In genomic region chr1:5856246-5856815, GRCh38 we compare ENCODE assay signal across 23 cellular contexts.
DNase-seq lines count a peak whose midpoint lies in the region; ATAC-seq and TF ChIP-seq lines count a peak whose summit lies in the region.
"Had no signal": no experiment of that assay in that cellular context is flagged by ENCODE, and none has a peak within 500 bp of the region (broad histone marks: within the 10 kb centered on the region; RNA-seq: fewer than 3 reads in every experiment).

No MANE protein-coding gene starts in this region.

- no peak overlapping the region for H3K56ac ChIP-seq in H9 (ENCODE audit: insufficient read length, low read depth, low read length)

- H3K14ac ChIP-seq in H9 (ENCODE audit: insufficient read depth, low read length) = no peak overlapping the region

- no peak overlapping the region for H2BK15ac ChIP-seq in H9 (ENCODE audit: low read depth, low read length)

- H3K4me3 ChIP-seq in endodermal cell (ENCODE audit: low read length) (no peak overlapping the region), mesodermal cell (ENCODE audit: extremely low read depth, insufficient read depth, low read length, poor library complexity, severe bottlenecking) (no peak overlapping the region)
- H3K4me3 ChIP-seq: dorsolateral prefrontal cortex, esophagus muscularis mucosa, spleen, vagina had no signal

- H3K27ac ChIP-seq in H9 (ENCODE audit: insufficient read length, low read depth, low read length) (no peak overlapping the region), endodermal cell (ENCODE audit: low read depth, low read length) (no peak overlapping the region), mesodermal cell (ENCODE audit: low read depth, low read length, severe bottlenecking) (peak overlapping the region; percentile 10)
- H3K27ac ChIP-seq: dorsolateral prefrontal cortex, esophagus muscularis mucosa, spleen, vagina, WERI-Rb-1 had no signal

- H3T11ph ChIP-seq in H9 (ENCODE audit: low read length) = no peak overlapping the region

- peaks cover 4 to 9% (median 7%) of the 10 kb centered on the region in 3 experiments; a peak in 6 of 7 replicates for H3K36me3 Mint-ChIP-seq in H9 (ENCODE audit: insufficient read depth in 1 of 3, low read depth in 3 of 3)
- H3K36me3 Mint-ChIP-seq in endodermal cell (ENCODE audit: low read depth) = peaks cover 2% of the 10 kb centered on the region
- H3K36me3 Mint-ChIP-seq: activated naive CD4-positive, alpha-beta T cell treated with anti-CD3 and anti-CD28 coated beads, Interleukin-2, amount 10 ng/mL, durations not matched to agents 7 days and 5 days had no signal

- ATAC-seq in GM18502 (IDR thresholded peaks at IDR 0.05; ENCODE audit: poor library complexity, unreplicated experiment) = no peak

- H4K20me1 ChIP-seq in H9 (ENCODE audit: control insufficient read depth, insufficient read depth, insufficient read length) = no peaks in the 10 kb centered on the region

- DNase-seq in H9 (peak; percentile 44), SW480 (ENCODE audit: low spot score) (peak; percentile 63), endodermal cell (peak; percentile 79), EL (no peak), GDM1 (lab: John Stamatoyannopoulos, UW) (no peak)
- no peak for DNase-seq in activated effector memory CD4-positive, alpha-beta T cell treated with Interleukin-2 at 50 U/mL for 16 hours
- DNase-seq: activated CD4-positive, alpha-beta T cell treated with anti-CD3 and anti-CD28 coated beads, Interleukin-2, amount 50 U/mL, for 48 hours; activated naive CD4-positive, alpha-beta T cell treated with anti-CD3 and anti-CD28 coated beads, Interleukin-2, amount 10 ng/mL, durations not matched to agents 7 days and 5 days; activated T-cell treated with anti-CD3 and anti-CD28 coated beads, Interleukin-2, amount 50 U/mL, for 24 hours; dorsolateral prefrontal cortex; glutamatergic neuron; NCI-H1048; NCI-H2081 treated with DMSO at 0.1 percent for 48 hours; NCI-H524; SIG-M5; spleen; substantia nigra; WERI-Rb-1 had no signal

- no peak overlapping the region for H2BK20ac ChIP-seq in H9 (ENCODE audit: low read depth, low read length, poor library complexity, severe bottlenecking)

- H3K9me3 Mint-ChIP-seq in H9 (peaks cover 0 to 9% of the 10 kb centered on the region in 2 experiments; a peak in 2 of 5 replicates), endodermal cell (peaks cover 2% of the 10 kb centered on the region)
- H3K9me3 Mint-ChIP-seq: activated naive CD4-positive, alpha-beta T cell treated with anti-CD3 and anti-CD28 coated beads, Interleukin-2, amount 10 ng/mL, durations not matched to agents 7 days and 5 days; activated T-cell treated with anti-CD3 and anti-CD28 coated beads, Interleukin-2, amount 50 U/mL, for 24 hours; T-helper 1 cell treated with Interleukin-12 subunit alpha and Interleukin-12 subunit beta and Interleukin-4 antibody, amounts not matched to agents 30 μg/mL and 1 μg/mL, for 36 hours had no signal

- H3K4ac ChIP-seq in H9 (ENCODE audit: low read depth, low read length) = no peak overlapping the region

- H2BK120ac ChIP-seq in H9 (ENCODE audit: low read depth, low read length, poor library complexity, severe bottlenecking) = no peak overlapping the region

- H3K79me2 ChIP-seq in H9 (ENCODE audit: insufficient read depth, low read length) = no peaks in the 10 kb centered on the region

- H3K4me2 ChIP-seq in H9 (ENCODE audit: insufficient read depth, insufficient read length, low read length) = no peak overlapping the region

- WGBS in H9 (ENCODE audit: extremely low coverage, insufficient read length, low lambda C conversion rate) = no CpG with 5 or more reads among the region's 16 CpGs
- WGBS in endodermal cell (ENCODE audit: insufficient coverage in 1 of 2, insufficient read length in 1 of 2), 2 experiments = 88 to 91% methylated on average over 12 to 16 of the region's 16 CpGs
- 82 to 83% methylated on average over 10 to 15 of the region's 16 CpGs for WGBS in mesodermal cell (ENCODE audit: insufficient coverage in 2 of 2), 2 experiments

- H3K4me3 Mint-ChIP-seq in H9 = no peak overlapping the region
- no peak overlapping the region for H3K4me3 Mint-ChIP-seq in endodermal cell
- H3K4me3 Mint-ChIP-seq: activated naive CD4-positive, alpha-beta T cell treated with anti-CD3 and anti-CD28 coated beads, Interleukin-2, amount 10 ng/mL, durations not matched to agents 7 days and 5 days; activated T-cell treated with anti-CD3 and anti-CD28 coated beads, Interleukin-2, amount 50 U/mL, for 24 hours; T-helper 1 cell treated with Interleukin-12 subunit alpha and Interleukin-12 subunit beta and Interleukin-4 antibody, amounts not matched to agents 30 μg/mL and 1 μg/mL, for 36 hours had no signal

- no peaks in the 10 kb centered on the region for H3K23me2 ChIP-seq in H9 (ENCODE audit: insufficient read length, low read depth, low read length, poor library complexity, severe bottlenecking)

- H3K79me1 ChIP-seq in H9 (ENCODE audit: insufficient read depth, low read depth, low read length, poor library complexity, severe bottlenecking) = no peaks in the 10 kb centered on the region

- H3K36me3 ChIP-seq in endodermal cell (ENCODE audit: control insufficient read depth, insufficient read depth, low read length) = no peaks in the 10 kb centered on the region
- H3K36me3 ChIP-seq in mesodermal cell (ENCODE audit: control insufficient read depth, insufficient read depth, low read length) = peaks cover 3% of the 10 kb centered on the region
- H3K36me3 ChIP-seq: vagina, WERI-Rb-1 had no signal

- H2AFZ ChIP-seq in H9 (ENCODE audit: low read length) = no peak overlapping the region

- H2AK5ac ChIP-seq in H9 (ENCODE audit: insufficient read length, low read length) = no peak overlapping the region

- no peak overlapping the region for H4K8ac ChIP-seq in H9 (replicated peaks; ENCODE audit: insufficient read length, low read depth, low read length)

- H4K91ac ChIP-seq in H9 (ENCODE audit: insufficient read length, low read depth, low read length) = no peak overlapping the region

- H3K27ac Mint-ChIP-seq in H9 (peak overlapping the region; percentile 23 to 88 (median 85); a peak in 5 of 7 replicates), endodermal cell (no peak overlapping the region)
- H3K27ac Mint-ChIP-seq: activated naive CD4-positive, alpha-beta T cell treated with anti-CD3 and anti-CD28 coated beads, Interleukin-2, amount 10 ng/mL, durations not matched to agents 7 days and 5 days; activated T-cell treated with anti-CD3 and anti-CD28 coated beads, Interleukin-2, amount 50 U/mL, for 24 hours; T-helper 1 cell treated with Interleukin-12 subunit alpha and Interleukin-12 subunit beta and Interleukin-4 antibody, amounts not matched to agents 30 μg/mL and 1 μg/mL, for 36 hours had no signal

- H3K27me3 Mint-ChIP-seq in H9 (ENCODE audit: low read depth) = peaks cover 2% of the 10 kb centered on the region
- H3K27me3 Mint-ChIP-seq in endodermal cell (ENCODE audit: insufficient read depth) = no peaks in the 10 kb centered on the region
- H3K27me3 Mint-ChIP-seq: activated T-cell treated with anti-CD3 and anti-CD28 coated beads, Interleukin-2, amount 50 U/mL, for 24 hours had no signal

- H3K4me1 Mint-ChIP-seq in H9 (peaks cover 10 to 12% of the 10 kb centered on the region in 2 experiments), endodermal cell (no peaks in the 10 kb centered on the region)
- H3K4me1 Mint-ChIP-seq: activated naive CD4-positive, alpha-beta T cell treated with anti-CD3 and anti-CD28 coated beads, Interleukin-2, amount 10 ng/mL, durations not matched to agents 7 days and 5 days had no signal

- no peak overlapping the region for H2BK5ac ChIP-seq in H9 (ENCODE audit: insufficient read length, low read length)

- H3K9ac ChIP-seq in H9 (ENCODE audit: extremely low read depth, insufficient read length, low read length) = no peak overlapping the region
- H3K9ac ChIP-seq in endodermal cell (ENCODE audit: extremely low read depth, low read length, poor library complexity, severe bottlenecking) = no peak overlapping the region

- no peak overlapping the region for H3K23ac ChIP-seq in H9 (ENCODE audit: insufficient read length, low read depth, low read length)

- TF ChIP-seq CTCF in H9 (conservative IDR thresholded peaks at IDR 0.05) = no peak
- TF ChIP-seq CTCF in endodermal cell (conservative IDR thresholded peaks at IDR 0.05) = no peak

- H3K18ac ChIP-seq in H9 (ENCODE audit: insufficient read length, low read depth, low read length) = no peak overlapping the region

- H3K9me3 ChIP-seq in H9 (ENCODE audit: control insufficient read depth, low read depth, low read length) = no peaks in the 10 kb centered on the region
- H3K9me3 ChIP-seq in endodermal cell (ENCODE audit: control insufficient read depth, low read length) = no peaks in the 10 kb centered on the region
- no peaks in the 10 kb centered on the region for H3K9me3 ChIP-seq in mesodermal cell (ENCODE audit: control insufficient read depth, low read length)
- H3K9me3 ChIP-seq: esophagus muscularis mucosa, vagina had no signal

- no peak overlapping the region for H4K5ac ChIP-seq in H9 (ENCODE audit: insufficient read length, low read depth, low read length)

- no peaks in the 10 kb centered on the region for H3K4me1 ChIP-seq in H9 (ENCODE audit: insufficient read depth, low read length)
- no peaks in the 10 kb centered on the region for H3K4me1 ChIP-seq in endodermal cell (ENCODE audit: control insufficient read depth, insufficient read depth, low read length)
- peaks cover 16% of the 10 kb centered on the region for H3K4me1 ChIP-seq in mesodermal cell (ENCODE audit: control insufficient read depth, insufficient read depth, low read length, poor library complexity, severe bottlenecking)
- H3K4me1 ChIP-seq: esophagus muscularis mucosa, spleen, vagina had no signal

- H3K27me3 ChIP-seq in H9 (ENCODE audit: insufficient read depth, low read length) = no peaks in the 10 kb centered on the region
- H3K27me3 ChIP-seq in endodermal cell (ENCODE audit: control insufficient read depth, insufficient read depth, low read length, poor library complexity, severe bottlenecking) = no peaks in the 10 kb centered on the region
- H3K27me3 ChIP-seq: dorsolateral prefrontal cortex, esophagus muscularis mucosa, spleen, vagina had no signal

- no peak overlapping the region for H2BK12ac ChIP-seq in H9 (ENCODE audit: insufficient read length, low read depth, low read length)

Comparison
In these comparisons a context has a peak if more than half of its experiments do, and no peak if none do; other contexts are left out.
1. DNase-seq: peak in H9 (single experiment), SW480 (single experiment) and endodermal cell (single experiment); none in EL (single experiment), activated effector memory CD4-positive, alpha-beta T cell treated with Interleukin-2 at 50 U/mL for 16 hours (single experiment) and GDM1 (single experiment).